1 cellular context compared by ENCODE assay signal in genomic region chr13:21534760-21535159, GRCh38.
TF ChIP-seq lines count a peak whose summit lies in the region.

No MANE protein-coding gene starts in this region.

TF ChIP-seq in GM12878, 131 proteins besides CTCF, POLR2A, EP300 and RAD21 (continued from another document):
- no peak for TF ChIP-seq E4F1 (IDR thresholded peaks at IDR 0.05; ENCODE audit: borderline replicate concordance, partially characterized antibody)
- no peak for TF ChIP-seq SUPT20H (IDR thresholded peaks at IDR 0.05; ENCODE audit: borderline replicate concordance, control insufficient read depth, low read depth, low read length)
- no peak for TF ChIP-seq E2F4 (IDR thresholded peaks at IDR 0.05; ENCODE audit: low read depth, low read length)
- TF ChIP-seq CUX1 (IDR thresholded peaks at IDR 0.05; ENCODE audit: insufficient replicate concordance, low read depth, low read length): no peak
- TF ChIP-seq STAT1 (conservative IDR thresholded peaks at IDR 0.05): no peak
- no peak for TF ChIP-seq SPI1 (IDR thresholded peaks at IDR 0.05; ENCODE audit: borderline replicate concordance, insufficient read depth, low read depth, low read length)
- TF ChIP-seq HDAC6 (IDR thresholded peaks at IDR 0.05; ENCODE audit: unreplicated experiment): no peak
- TF ChIP-seq MTA3 (IDR thresholded peaks at IDR 0.05; ENCODE audit: borderline replicate concordance, low read length): no peak
- no peak for TF ChIP-seq WRNIP1 (IDR thresholded peaks at IDR 0.05; ENCODE audit: borderline replicate concordance, low read depth, low read length)
- no peak for TF ChIP-seq RUNX3 (IDR thresholded peaks at IDR 0.05; ENCODE audit: low read length)
- TF ChIP-seq CREB1 (IDR thresholded peaks at IDR 0.05; ENCODE audit: low read depth): no peak
- TF ChIP-seq MEF2B (IDR thresholded peaks at IDR 0.05; ENCODE audit: partially characterized antibody, poor library complexity, severe bottlenecking): no peak
